In genomic region chr19:16111160-16111908, GRCh38 we compare ENCODE assay signal across 1 cellular context.
TF ChIP-seq lines count a peak whose summit lies in the region.

TSS of gene RAB8A (plus strand) at chr19:16111889. CDS start at chr19:16111902, 13 bp downstream.

TF ChIP-seq in K562, 482 proteins besides CTCF, POLR2A, EP300 and RAD21 (continued from another document and continues in another):
- TF ChIP-seq ELK3 (CRISPR knock-in tag; IDR thresholded peaks at IDR 0.05) (no peak), NR2F6 (CRISPR knock-in tag; IDR thresholded peaks at IDR 0.05) (no peak), ZNF133 (CRISPR knock-in tag; IDR thresholded peaks at IDR 0.05) (no peak), AFF4 (CRISPR knock-in tag; IDR thresholded peaks at IDR 0.05) (no peak), PKNOX1 (IDR thresholded peaks at IDR 0.05) (peak; percentile 100), ZSCAN32 (CRISPR knock-in tag; IDR thresholded peaks at IDR 0.05) (no peak), ZNF780A (CRISPR knock-in tag; IDR thresholded peaks at IDR 0.05) (no peak), NFE2 (IDR thresholded peaks at IDR 0.05; ENCODE audit: low read depth) (no peak), SREBF2 (CRISPR knock-in tag; IDR thresholded peaks at IDR 0.05) (no peak), EZH2 (IDR thresholded peaks at IDR 0.05; ENCODE audit: borderline replicate concordance, low read depth, low read length) (no peak), MYC (IDR thresholded peaks at IDR 0.05; ENCODE audit: low read depth, low read length) (peak; percentile 85), MYC (CRISPR knock-in tag; IDR thresholded peaks at IDR 0.05; ENCODE audit: borderline replicate concordance, low read depth) (peak; percentile 66; the same call in 1 of the 2 replicates), ZNF699 (CRISPR knock-in tag; IDR thresholded peaks at IDR 0.05; ENCODE audit: insufficient replicate concordance) (no peak), SP1 (CRISPR knock-in tag; IDR thresholded peaks at IDR 0.05) (peak; percentile 97), IRF1 (CRISPR knock-in tag; IDR thresholded peaks at IDR 0.05; ENCODE audit: borderline replicate concordance) (no peak), FOSL1 (tag; conservative IDR thresholded peaks at IDR 0.05) (no peak), U2AF2 (optimal IDR thresholded peaks at IDR 0.05; ENCODE audit: low read depth, low read length) (no peak), ZNF12 (CRISPR knock-in tag; IDR thresholded peaks at IDR 0.05) (no peak), E2F4 (CRISPR knock-in tag; IDR thresholded peaks at IDR 0.05; ENCODE audit: low read depth) (peak; percentile 95), HDAC2 (IDR thresholded peaks at IDR 0.05) (no peak), PTTG1 (tag; IDR thresholded peaks at IDR 0.05; ENCODE audit: low read depth) (no peak), FOXM1 (IDR thresholded peaks at IDR 0.05; ENCODE audit: low read depth) (peak; percentile 79), FOXM1 (CRISPR knock-in tag; IDR thresholded peaks at IDR 0.05; ENCODE audit: low read depth) (0 out of 2 replicates have a peak, but pooled peaks have one; percentile 55), RBFOX2 (IDR thresholded peaks at IDR 0.05; ENCODE audit: low read depth, low read length) (peak; percentile 82), ZFP30 (CRISPR knock-in tag; IDR thresholded peaks at IDR 0.05; ENCODE audit: borderline replicate concordance) (no peak), ZNF354B (CRISPR knock-in tag; IDR thresholded peaks at IDR 0.05) (no peak), MBD1 (CRISPR knock-in tag; IDR thresholded peaks at IDR 0.05) (no peak), STAT5B (CRISPR knock-in tag; IDR thresholded peaks at IDR 0.05) (no peak), TEAD1 (CRISPR knock-in tag; IDR thresholded peaks at IDR 0.05) (peak in 1 of 2 experiments; percentile 55; a peak in 1 of 4 replicates), MAZ (CRISPR knock-in tag; conservative IDR thresholded peaks at IDR 0.05 in 1 of 2, IDR thresholded peaks at IDR 0.05 in 1 of 2) (peak; percentile 96 to 98), ZNF134 (CRISPR knock-in tag; conservative IDR thresholded peaks at IDR 0.05) (no peak), RBM22 (IDR thresholded peaks at IDR 0.05; ENCODE audit: low read depth, low read length, poor library complexity, severe bottlenecking) (no peak), CREB3 (tag; conservative IDR thresholded peaks at IDR 0.05; ENCODE audit: low read depth) (no peak), ZNF184 (CRISPR knock-in tag; IDR thresholded peaks at IDR 0.05) (no peak), CBX2 (IDR thresholded peaks at IDR 0.05; ENCODE audit: insufficient read depth, low read length, poor library complexity, severe bottlenecking) (no peak), ZKSCAN8 (CRISPR knock-in tag; IDR thresholded peaks at IDR 0.05) (no peak), TGIF2 (CRISPR knock-in tag; IDR thresholded peaks at IDR 0.05) (no peak), ZNF79 (CRISPR knock-in tag; IDR thresholded peaks at IDR 0.05; ENCODE audit: low read depth) (no peak), ZNF318 (IDR thresholded peaks at IDR 0.05; ENCODE audit: borderline replicate concordance in 1 of 2, low read depth in 1 of 2) (no peak), TBL1XR1 (IDR thresholded peaks at IDR 0.05; ENCODE audit: low read length in 2 of 2) (peak in 1 of 2 experiments; percentile 62; a peak in 2 of 4 replicates), CBFA2T2 (conservative IDR thresholded peaks at IDR 0.05) (no peak), SIN3A (IDR thresholded peaks at IDR 0.05; ENCODE audit: borderline replicate concordance in 2 of 2, control insufficient read depth in 1 of 2, low read depth in 2 of 2, low read length in 2 of 2) (peak in 1 of 2 experiments; percentile 44; a peak in 1 of 4 replicates)
